In genomic region chr1:109204484-109204883, GRCh38 we compare ENCODE assay signal across 20 cellular contexts.
"Had no signal": no experiment of that assay in that cellular context is flagged by ENCODE, and none has a peak within 500 bp of the region (broad histone marks: within the 10 kb centered on the region; RNA-seq: fewer than 3 reads in every experiment).

No MANE protein-coding gene starts in this region.

- H3K4me3 ChIP-seq: dorsolateral prefrontal cortex, hepatocyte, lung, psoas muscle, right lobe of liver, testis, tibial nerve, upper lobe of right lung, vagina had no signal

- H3K9me3 Mint-ChIP-seq: naive thymus-derived CD8-positive, alpha-beta T cell; stimulated activated effector memory CD8-positive, alpha-beta T cell treated with anti-CD3 and anti-CD28 coated beads, Interleukin-12 subunit alpha, Interleukin-12 subunit beta, amount 100 ng/mL, for 72 hours; stimulated activated naive CD8-positive, alpha-beta T cell treated with anti-CD3 and anti-CD28 coated beads, Interleukin-15, amount 100 ng/mL, for 72 hours had no signal

- H3K27me3 ChIP-seq: dorsolateral prefrontal cortex, right lobe of liver, testis, tibial nerve, upper lobe of right lung, vagina had no signal

- DNase-seq: dorsolateral prefrontal cortex; effector CD8-positive, alpha-beta T cell; foreskin melanocyte; left colon; left ventricle myocardium superior; naive thymus-derived CD8-positive, alpha-beta T cell; psoas muscle; retina; stimulated activated CD4-positive, alpha-beta T cell treated with anti-CD3 and anti-CD28 coated beads, Interleukin-4, amount 100 ng/mL, for 1 hour; stimulated activated CD8-positive, alpha-beta memory T cell treated with anti-CD3 and anti-CD28 coated beads, Interleukin-4, amount 100 ng/mL, for 48 hours; stimulated activated naive CD8-positive, alpha-beta T cell treated with anti-CD3 and anti-CD28 coated beads, Interleukin-15, amount 100 ng/mL, for 72 hours; testis; upper lobe of right lung had no signal

- H3K36me3 Mint-ChIP-seq: stimulated activated effector memory CD8-positive, alpha-beta T cell treated with anti-CD3 and anti-CD28 coated beads, Interleukin-12 subunit alpha, Interleukin-12 subunit beta, amount 100 ng/mL, for 72 hours had no signal

- H2AFZ ChIP-seq: hepatocyte had no signal

- H3K4me1 ChIP-seq: psoas muscle, right lobe of liver, upper lobe of right lung, vagina had no signal

- H3K79me2 ChIP-seq: hepatocyte had no signal

- ATAC-seq: left colon; left ventricle myocardium superior; naive thymus-derived CD8-positive, alpha-beta T cell; psoas muscle; right lobe of liver; stimulated activated effector memory CD8-positive, alpha-beta T cell treated with anti-CD3 and anti-CD28 coated beads, Interleukin-12 subunit alpha, Interleukin-12 subunit beta, amount 100 ng/mL, for 72 hours; stimulated activated naive CD8-positive, alpha-beta T cell treated with anti-CD3 and anti-CD28 coated beads, Interleukin-15, amount 100 ng/mL, for 72 hours; upper lobe of right lung had no signal

- H3K4me3 Mint-ChIP-seq: naive thymus-derived CD8-positive, alpha-beta T cell; stimulated activated effector memory CD8-positive, alpha-beta T cell treated with anti-CD3 and anti-CD28 coated beads, Interleukin-12 subunit alpha, Interleukin-12 subunit beta, amount 100 ng/mL, for 72 hours; stimulated activated naive CD8-positive, alpha-beta T cell treated with anti-CD3 and anti-CD28 coated beads, Interleukin-15, amount 100 ng/mL, for 72 hours had no signal

- H3K27ac Mint-ChIP-seq: naive thymus-derived CD8-positive, alpha-beta T cell; stimulated activated effector memory CD8-positive, alpha-beta T cell treated with anti-CD3 and anti-CD28 coated beads, Interleukin-12 subunit alpha, Interleukin-12 subunit beta, amount 100 ng/mL, for 72 hours; stimulated activated naive CD8-positive, alpha-beta T cell treated with anti-CD3 and anti-CD28 coated beads, Interleukin-15, amount 100 ng/mL, for 72 hours had no signal

- H3K27ac ChIP-seq: hepatocyte, neutrophil, psoas muscle, right lobe of liver, testis, tibial nerve, upper lobe of right lung, vagina had no signal

- H3K4me2 ChIP-seq: hepatocyte had no signal

- H3K36me3 ChIP-seq: right lobe of liver, tibial nerve, upper lobe of right lung, vagina had no signal

- H3K9me3 ChIP-seq: neutrophil, psoas muscle, right lobe of liver, testis, tibial nerve, upper lobe of right lung, vagina had no signal

- H3K27me3 Mint-ChIP-seq: stimulated activated naive CD8-positive, alpha-beta T cell treated with anti-CD3 and anti-CD28 coated beads, Interleukin-15, amount 100 ng/mL, for 72 hours had no signal
